ENCODE assay signal across 1 cellular context in genomic region chr2:42923632-42924425, GRCh38.
TF ChIP-seq lines count a peak whose summit lies in the region.

No MANE protein-coding gene starts in this region.

TF ChIP-seq in HepG2, 621 proteins besides CTCF, POLR2A, EP300 and RAD21 (continued from another document):
- TF ChIP-seq ZBTB40 (IDR thresholded peaks at IDR 0.05) (no peak), ZBTB40 (CRISPR knock-in tag; IDR thresholded peaks at IDR 0.05) (no peak), GTF2F1 (IDR thresholded peaks at IDR 0.05; ENCODE audit: low read length) (no peak), USF2 (IDR thresholded peaks at IDR 0.05; ENCODE audit: low read depth, low read length) (no peak), USF2 (CRISPR knock-in tag; IDR thresholded peaks at IDR 0.05; ENCODE audit: borderline replicate concordance) (no peak), ATAD3A (CRISPR knock-in tag; IDR thresholded peaks at IDR 0.05) (no peak), ZNF629 (CRISPR knock-in tag; conservative IDR thresholded peaks at IDR 0.05) (0 out of 2 replicates have a peak, but pooled peaks have one; percentile 7), ZNF543 (CRISPR knock-in tag; IDR thresholded peaks at IDR 0.05) (no peak)
- TF ChIP-seq, protein P1, sequence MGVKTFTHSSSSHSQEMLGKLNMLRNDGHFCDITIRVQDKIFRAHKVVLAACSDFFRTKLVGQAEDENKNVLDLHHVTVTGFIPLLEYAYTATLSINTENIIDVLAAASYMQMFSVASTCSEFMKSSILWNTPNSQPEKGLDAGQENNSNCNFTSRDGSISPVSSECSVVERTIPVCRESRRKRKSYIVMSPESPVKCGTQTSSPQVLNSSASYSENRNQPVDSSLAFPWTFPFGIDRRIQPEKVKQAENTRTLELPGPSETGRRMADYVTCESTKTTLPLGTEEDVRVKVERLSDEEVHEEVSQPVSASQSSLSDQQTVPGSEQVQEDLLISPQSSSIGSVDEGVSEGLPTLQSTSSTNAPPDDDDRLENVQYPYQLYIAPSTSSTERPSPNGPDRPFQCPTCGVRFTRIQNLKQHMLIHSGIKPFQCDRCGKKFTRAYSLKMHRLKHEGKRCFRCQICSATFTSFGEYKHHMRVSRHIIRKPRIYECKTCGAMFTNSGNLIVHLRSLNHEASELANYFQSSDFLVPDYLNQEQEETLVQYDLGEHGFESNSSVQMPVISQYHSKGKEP (CRISPR knock-in tag; IDR thresholded peaks at IDR 0.05) = no peak
- TF ChIP-seq, protein P2, sequence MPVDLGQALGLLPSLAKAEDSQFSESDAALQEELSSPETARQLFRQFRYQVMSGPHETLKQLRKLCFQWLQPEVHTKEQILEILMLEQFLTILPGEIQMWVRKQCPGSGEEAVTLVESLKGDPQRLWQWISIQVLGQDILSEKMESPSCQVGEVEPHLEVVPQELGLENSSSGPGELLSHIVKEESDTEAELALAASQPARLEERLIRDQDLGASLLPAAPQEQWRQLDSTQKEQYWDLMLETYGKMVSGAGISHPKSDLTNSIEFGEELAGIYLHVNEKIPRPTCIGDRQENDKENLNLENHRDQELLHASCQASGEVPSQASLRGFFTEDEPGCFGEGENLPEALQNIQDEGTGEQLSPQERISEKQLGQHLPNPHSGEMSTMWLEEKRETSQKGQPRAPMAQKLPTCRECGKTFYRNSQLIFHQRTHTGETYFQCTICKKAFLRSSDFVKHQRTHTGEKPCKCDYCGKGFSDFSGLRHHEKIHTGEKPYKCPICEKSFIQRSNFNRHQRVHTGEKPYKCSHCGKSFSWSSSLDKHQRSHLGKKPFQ (CRISPR knock-in tag; IDR thresholded peaks at IDR 0.05; ENCODE audit: insufficient replicate concordance) = no peak
TF ChIP-seq in HepG2: peak in this region for 15.
